In the genomic region with DNA sequence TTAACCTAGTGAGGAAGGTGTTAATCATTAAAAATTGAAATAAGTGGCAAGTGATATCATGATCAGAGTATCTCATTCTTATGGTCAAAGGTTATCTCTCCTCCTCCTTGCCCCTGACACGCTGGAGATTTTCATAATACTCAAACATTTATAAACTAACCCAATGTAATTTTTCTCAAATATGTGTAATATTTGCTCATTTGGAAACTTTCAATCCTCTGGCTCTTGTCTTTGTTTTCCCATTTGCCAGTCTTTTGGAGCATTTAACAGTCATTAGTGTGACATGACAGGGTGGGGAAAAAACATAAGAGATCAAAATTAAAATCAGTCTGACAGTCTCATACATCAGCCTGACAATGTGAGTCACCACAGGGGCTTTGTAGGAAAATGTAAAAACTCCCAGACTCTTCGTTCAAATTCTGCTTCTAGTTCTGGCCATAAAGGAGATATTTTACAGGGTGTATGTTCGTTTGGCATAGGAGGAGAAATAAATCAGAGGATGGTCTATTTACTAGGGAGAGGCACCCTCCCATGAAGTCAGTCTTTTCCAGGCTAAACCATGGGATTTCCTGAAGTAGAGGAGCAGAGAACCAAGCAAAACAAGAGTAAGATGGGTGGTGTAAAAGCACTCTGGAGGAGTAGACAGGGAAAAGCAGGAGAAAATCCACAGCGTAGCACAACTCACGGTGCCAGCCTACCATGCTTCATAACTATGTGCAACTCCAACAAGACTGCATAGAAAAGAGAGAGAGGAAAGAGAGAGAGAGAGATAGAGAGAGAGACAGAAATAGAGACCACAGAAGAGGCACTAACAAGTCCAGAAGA, we compare ENCODE assay signal across 18 cellular contexts.
DNase-seq lines count a peak whose midpoint lies in the region; ATAC-seq and TF ChIP-seq lines count a peak whose summit lies in the region.
"Had no signal": no experiment of that assay in that cellular context is flagged by ENCODE, and none has a peak within 500 bp of the region (broad histone marks: within the 10 kb centered on the region; RNA-seq: fewer than 3 reads in every experiment).

No MANE protein-coding gene starts in this region.

- H3K9me3 ChIP-seq in hepatocyte (ENCODE audit: low read depth) = no peaks in the 10 kb centered on the region
- no peaks in the 10 kb centered on the region for H3K9me3 ChIP-seq in osteoblast (ENCODE audit: low read depth, low read length)
- H3K9me3 ChIP-seq: gastrocnemius medialis, mucosa of descending colon, neutrophil, SJCRH30 had no signal

- H3K79me2 ChIP-seq in hepatocyte = no peaks in the 10 kb centered on the region
- no peaks in the 10 kb centered on the region for H3K79me2 ChIP-seq in osteoblast (ENCODE audit: insufficient read depth, low read length)

- H3K9me2 ChIP-seq in hepatocyte (replicated peaks; ENCODE audit: insufficient read depth) = no peaks in the 10 kb centered on the region

- peaks cover 36% of the 10 kb centered on the region for H3K4me1 ChIP-seq in hepatocyte (ENCODE audit: insufficient read depth)
- H3K4me1 ChIP-seq in osteoblast (ENCODE audit: insufficient read depth, low read length) = peaks cover 18% of the 10 kb centered on the region
- H3K4me1 ChIP-seq: gastrocnemius medialis had no signal

- H2AFZ ChIP-seq in hepatocyte (peak overlapping the region; percentile 11), osteoblast (ENCODE audit: low read length) (peak overlapping the region; percentile 57)

- H4K20me1 ChIP-seq in hepatocyte (ENCODE audit: insufficient read depth, poor library complexity, severe bottlenecking) = no peaks in the 10 kb centered on the region
- H4K20me1 ChIP-seq in osteoblast (ENCODE audit: insufficient read depth, low read length) = no peaks in the 10 kb centered on the region

- H3K4me2 ChIP-seq in hepatocyte = peak overlapping the region; percentile 4
- H3K4me2 ChIP-seq in osteoblast (ENCODE audit: insufficient read depth, low read length) = no peak overlapping the region
- H3K4me2 ChIP-seq: KMS-11 had no signal

- H3K36me3 ChIP-seq in hepatocyte (replicated peaks; ENCODE audit: insufficient read depth, low read depth) (no peaks in the 10 kb centered on the region), osteoblast (ENCODE audit: insufficient read depth, low read length) (no peaks in the 10 kb centered on the region)
- H3K36me3 ChIP-seq: gastrocnemius medialis, neutrophil, SJCRH30 had no signal

- in situ Hi-C loops in Caki2 (cut with HindIII; ENCODE audit: low pct_unique_long_range_greater_than_20kb, low sequenced_read_pairs) = no loop called here

- H3K27me3 ChIP-seq in hepatocyte (no peaks in the 10 kb centered on the region), osteoblast (ENCODE audit: insufficient read depth, low read length) (no peaks in the 10 kb centered on the region)
- H3K27me3 ChIP-seq: gastrocnemius medialis, neutrophil, SJCRH30 had no signal

- ATAC-seq in GM21529 (IDR thresholded peaks at IDR 0.05; ENCODE audit: unreplicated experiment) (no peak), HG02884 (IDR thresholded peaks at IDR 0.05; ENCODE audit: unreplicated experiment) (no peak), GM18858 (IDR thresholded peaks at IDR 0.05; ENCODE audit: unreplicated experiment) (no peak)
- ATAC-seq: esophagus mucosa, gastrocnemius medialis, left colon, mucosa of descending colon had no signal

- DNase-seq in Caki2 (ENCODE audit: low read depth) = peak; percentile 13
- DNase-seq in amniotic epithelial cell (ENCODE audit: low read depth) = peak; percentile 34
- DNase-seq in hepatocyte (ENCODE audit: low spot score) = no peak
- no peak for DNase-seq in osteoblast (ENCODE audit: insufficient read length, low spot score, missing footprints)
- DNase-seq in DMS79 (lab: John Stamatoyannopoulos, UW) = no peak
- DNase-seq: activated CD4-positive, alpha-beta T cell treated with anti-CD3 and anti-CD28 coated beads, Interleukin-2, amount 50 U/mL, for 4 hours; activated naive CD4-positive, alpha-beta T cell; gastrocnemius medialis; GF-D8; left colon; mucosa of descending colon; SJCRH30 had no signal

- TF ChIP-seq CTCF in hepatocyte (IDR thresholded peaks at IDR 0.05; ENCODE audit: poor library complexity) = no peak
- no peak for TF ChIP-seq CTCF in osteoblast (IDR thresholded peaks at IDR 0.05; ENCODE audit: extremely low read depth, low read depth, low read length)

- H3K27ac ChIP-seq in hepatocyte (peak overlapping the region; percentile 76), osteoblast (ENCODE audit: low read depth, low read length) (no peak overlapping the region)
- H3K27ac ChIP-seq: gastrocnemius medialis, KMS-11, neutrophil, SJCRH30 had no signal

- H3K4me3 ChIP-seq in hepatocyte = no peak overlapping the region
- no peak overlapping the region for H3K4me3 ChIP-seq in osteoblast (ENCODE audit: insufficient read depth, low read length)
- H3K4me3 ChIP-seq: gastrocnemius medialis, mucosa of descending colon, SJCRH30 had no signal

- WGBS in hepatocyte (ENCODE audit: low lambda C conversion rate, missing lambda C conversion rate) = 55% methylated on average over 5 of the region's 5 CpGs

Comparison
In these comparisons a context has a peak if more than half of its experiments do, and no peak if none do; other contexts are left out.
1. DNase-seq: peak in Caki2 (single experiment) and amniotic epithelial cell (single experiment); none in hepatocyte (single experiment), osteoblast (single experiment) and DMS79 (single experiment).